8 cellular contexts compared by ENCODE assay signal in genomic region chr11:66981976-66982578, GRCh38. TPM values are rescaled to one million over a fixed set of nuclear protein-coding genes. Genes with fewer than 3 reads are reported as not detected.
DNase-seq lines count a peak whose midpoint lies in the region; ATAC-seq and TF ChIP-seq lines count a peak whose summit lies in the region.

No MANE protein-coding gene starts in this region.

- peak overlapping the region; percentile 81 for H3K27ac Mint-ChIP-seq in chondrocyte (ENCODE audit: unreplicated experiment)

- peaks cover 2% of the 10 kb centered on the region for H3K36me3 Mint-ChIP-seq in chondrocyte (ENCODE audit: low read depth)

- H3K4me1 Mint-ChIP-seq in chondrocyte (ENCODE audit: low read depth): peaks cover 38% of the 10 kb centered on the region

- no peak for TF ChIP-seq CTCF in chondrocyte (IDR thresholded peaks at IDR 0.05)

- peak overlapping the region; percentile 31 for H3K4me3 Mint-ChIP-seq in chondrocyte (ENCODE audit: unreplicated experiment)

- DNase-seq in COLO829 (ENCODE audit: low spot score) (peak; percentile 63), NOMO-1 treated with dmso at 0.1 percent for 144 hours (lab: John Stamatoyannopoulos, UW; ENCODE audit: unreplicated experiment) (peak; percentile 62), chondrocyte (ENCODE audit: low spot score) (no peak), midbrain (lab: John Stamatoyannopoulos, UW) (peak; percentile 17), germinal center (ENCODE audit: low spot score) (no peak), mesenteric fat pad (ENCODE audit: low spot score) (no peak)

- ATAC-seq in GM19467 (IDR thresholded peaks at IDR 0.05; ENCODE audit: unreplicated experiment): no peak

- peak; percentile 37; the same call in 1 of the 2 replicates for TF ChIP-seq EP300 in Ishikawa (IDR thresholded peaks at IDR 0.05; ENCODE audit: borderline replicate concordance)

- H3K27me3 Mint-ChIP-seq in chondrocyte (ENCODE audit: low read depth): no peaks in the 10 kb centered on the region

- TF ChIP-seq RAD21 in Ishikawa (IDR thresholded peaks at IDR 0.05; ENCODE audit: low read depth): 0 out of 2 replicates have a peak, but pooled peaks have one; percentile 1

- peaks cover 2% of the 10 kb centered on the region for H3K9me3 Mint-ChIP-seq in chondrocyte (ENCODE audit: low read depth)

TF ChIP-seq in Ishikawa, 13 proteins besides CTCF, POLR2A, EP300 and RAD21:
- peak; percentile 93 for TF ChIP-seq NFIC (IDR thresholded peaks at IDR 0.05)
- peak; percentile 78 for TF ChIP-seq TCF12 (IDR thresholded peaks at IDR 0.05; ENCODE audit: low read depth)
- TF ChIP-seq YY1 (IDR thresholded peaks at IDR 0.05; ENCODE audit: low read depth): no peak
TF ChIP-seq in Ishikawa: peak in this region for 2.

RNA-seq across cellular contexts. Expression of gene C11orf86, which starts 7.0 kb away (rescaled TPM):
- total RNA-seq in chondrocyte: not detected in 3 replicates
- 0.64 TPM for total RNA-seq in mesenteric fat pad

RNA-seq across cellular contexts. Expression of gene PC, which starts 23.9 kb away (rescaled TPM):
- total RNA-seq in chondrocyte (12.3 to 33.7 TPM (median 14.2 TPM) in 3 replicates), mesenteric fat pad (220 TPM)

RNA-seq across cellular contexts. Expression of gene SYT12, which starts 40.9 kb away (rescaled TPM):
- total RNA-seq in chondrocyte: 7.2 to 15.3 TPM (median 7.2 TPM) in 3 replicates
- total RNA-seq in mesenteric fat pad: 3.1 TPM

Comparison
In these comparisons a context has a peak if more than half of its experiments do, and no peak if none do; other contexts are left out.
1. DNase-seq: peak in COLO829 (single experiment), NOMO-1 treated with dmso at 0.1 percent for 144 hours (single experiment) and midbrain (single experiment); none in chondrocyte (single experiment), germinal center (single experiment) and mesenteric fat pad (single experiment).